9 cellular contexts compared by ENCODE assay signal in genomic region chr16:89446136-89446974, GRCh38. TPM values are rescaled to one million over a fixed set of nuclear protein-coding genes. Genes with fewer than 3 reads are reported as not detected.
DNase-seq lines count a peak whose midpoint lies in the region; ATAC-seq and TF ChIP-seq lines count a peak whose summit lies in the region.
"Had no signal": no experiment of that assay in that cellular context is flagged by ENCODE, and none has a peak within 500 bp of the region (broad histone marks: within the 10 kb centered on the region; RNA-seq: fewer than 3 reads in every experiment).

No MANE protein-coding gene starts in this region.

- no peak overlapping the region for H2AK5ac ChIP-seq in H9 (ENCODE audit: insufficient read length, low read length)

- peak; percentile 33 for ATAC-seq in naive thymus-derived CD4-positive, alpha-beta T cell
- no peak for ATAC-seq in GM21360 (IDR thresholded peaks at IDR 0.05; ENCODE audit: unreplicated experiment)

- no peak overlapping the region for H2AFZ ChIP-seq in H9 (ENCODE audit: low read length)

- no peaks in the 10 kb centered on the region for H3K9me3 Mint-ChIP-seq in H9
- H3K9me3 Mint-ChIP-seq in activated naive CD4-positive, alpha-beta T cell treated with anti-CD3 and anti-CD28 coated beads for 36 hours: no peaks in the 10 kb centered on the region
- H3K9me3 Mint-ChIP-seq in naive thymus-derived CD4-positive, alpha-beta T cell: peaks cover 0 to 2% (median 0%) of the 10 kb centered on the region in 11 donors

- H3T11ph ChIP-seq in H9 (ENCODE audit: low read length): no peak overlapping the region

- H3K4me1 ChIP-seq in BLaER1 (peaks cover 99% of the 10 kb centered on the region), H9 (ENCODE audit: insufficient read depth, low read length) (peaks cover 8% of the 10 kb centered on the region; the same call in 1 of the 2 replicates)
- H3K4me1 ChIP-seq in naive thymus-derived CD4-positive, alpha-beta T cell (ENCODE audit: control insufficient read depth in 2 of 2, insufficient read depth in 2 of 2, low read length in 2 of 2): peaks cover 87 to 88% of the 10 kb centered on the region in 2 donors

- no peak overlapping the region for H4K8ac ChIP-seq in H9 (replicated peaks; ENCODE audit: insufficient read length, low read depth, low read length)

- peaks cover 10% of the 10 kb centered on the region for H3K79me1 ChIP-seq in H9 (ENCODE audit: insufficient read depth, low read depth, low read length, poor library complexity, severe bottlenecking)

- no peaks in the 10 kb centered on the region for H3K23me2 ChIP-seq in H9 (ENCODE audit: insufficient read length, low read depth, low read length, poor library complexity, severe bottlenecking)

- peaks cover 100% of the 10 kb centered on the region for H4K20me1 ChIP-seq in BLaER1
- peaks cover 6% of the 10 kb centered on the region for H4K20me1 ChIP-seq in H9 (ENCODE audit: control insufficient read depth, insufficient read depth, insufficient read length)

- H3K27ac ChIP-seq in BLaER1 (no peak overlapping the region; the same call in 1 of the 2 replicates), H9 (ENCODE audit: insufficient read length, low read depth, low read length) (no peak overlapping the region)
- no peak overlapping the region for H3K27ac ChIP-seq in naive thymus-derived CD4-positive, alpha-beta T cell (ENCODE audit: low read depth, low read length)

- H3K9me3 ChIP-seq in BLaER1 (no peaks in the 10 kb centered on the region), H9 (ENCODE audit: control insufficient read depth, low read depth, low read length) (no peaks in the 10 kb centered on the region)
- H3K9me3 ChIP-seq in naive thymus-derived CD4-positive, alpha-beta T cell (ENCODE audit: control insufficient read depth in 2 of 3, low read length in 3 of 3): no peaks in the 10 kb centered on the region

- no peak overlapping the region for H2BK5ac ChIP-seq in H9 (ENCODE audit: insufficient read length, low read length)

- WGBS in H9 (ENCODE audit: extremely low coverage, insufficient read length, low lambda C conversion rate): no CpG with 5 or more reads among the region's 15 CpGs

- H3K23ac ChIP-seq in H9 (ENCODE audit: insufficient read length, low read depth, low read length): no peak overlapping the region

- POLR2A ChIA-PET in naive thymus-derived CD4-positive, alpha-beta T cell (lab: Charles Lee): interaction anchor here (0.7 to 1.1 kb wide), 4 partner anchors 18 to 82 kb away, joined by 3 to 4 read pairs (median 4); no protein-coding TSS in a partner anchor

- H3K27me3 Mint-ChIP-seq in H9 (ENCODE audit: low read depth): no peaks in the 10 kb centered on the region; the same call in 1 of the 2 replicates
- H3K27me3 Mint-ChIP-seq in activated naive CD4-positive, alpha-beta T cell treated with anti-CD3 and anti-CD28 coated beads for 36 hours (ENCODE audit: low read depth): no peaks in the 10 kb centered on the region
- no peaks in the 10 kb centered on the region for H3K27me3 Mint-ChIP-seq in naive thymus-derived CD4-positive, alpha-beta T cell

- H2BK15ac ChIP-seq in H9 (ENCODE audit: low read depth, low read length): no peak overlapping the region

- H2BK120ac ChIP-seq in H9 (ENCODE audit: low read depth, low read length, poor library complexity, severe bottlenecking): no peak overlapping the region

- H3K4me2 ChIP-seq in BLaER1 (peak overlapping the region; percentile 80), H9 (ENCODE audit: insufficient read depth, insufficient read length, low read length) (no peak overlapping the region)

- DNase-seq in H9 (no peak), medulla oblongata (ENCODE audit: extremely low spot score) (no peak), NCI-H187 (lab: John Stamatoyannopoulos, UW) (no peak), amniotic stem cell (lab: John Stamatoyannopoulos, UW) (no peak)
- DNase-seq in activated naive CD4-positive, alpha-beta T cell treated with anti-CD3 and anti-CD28 coated beads for 36 hours: peak; percentile 38
- DNase-seq in naive thymus-derived CD4-positive, alpha-beta T cell: no peak
- DNase-seq: NCI-H526 had no signal

- no peak overlapping the region for H3K4me3 ChIP-seq in BLaER1
- H3K4me3 ChIP-seq in naive thymus-derived CD4-positive, alpha-beta T cell (ENCODE audit: low read length): peak overlapping the region; percentile 6

- no peak overlapping the region for H3K18ac ChIP-seq in H9 (ENCODE audit: insufficient read length, low read depth, low read length)

- H3K79me2 ChIP-seq in H9 (ENCODE audit: insufficient read depth, low read length): peaks cover 79% of the 10 kb centered on the region

- peaks cover 64 to 71% of the 10 kb centered on the region in 2 experiments for H3K4me1 Mint-ChIP-seq in H9
- H3K4me1 Mint-ChIP-seq in activated naive CD4-positive, alpha-beta T cell treated with anti-CD3 and anti-CD28 coated beads for 36 hours (ENCODE audit: low read depth): peaks cover 93% of the 10 kb centered on the region
- H3K4me1 Mint-ChIP-seq in naive thymus-derived CD4-positive, alpha-beta T cell: peaks cover 0 to 97% (median 79%) of the 10 kb centered on the region in 7 donors

- H2BK20ac ChIP-seq in H9 (ENCODE audit: low read depth, low read length, poor library complexity, severe bottlenecking): no peak overlapping the region

- peaks cover 1 to 7% (median 4%) of the 10 kb centered on the region in 3 experiments; a peak in 3 of 7 replicates for H3K36me3 Mint-ChIP-seq in H9 (ENCODE audit: insufficient read depth in 1 of 3, low read depth in 3 of 3)
- H3K36me3 Mint-ChIP-seq in activated naive CD4-positive, alpha-beta T cell treated with anti-CD3 and anti-CD28 coated beads for 36 hours (ENCODE audit: low read depth): peaks cover 2% of the 10 kb centered on the region
- no peaks in the 10 kb centered on the region for H3K36me3 Mint-ChIP-seq in naive thymus-derived CD4-positive, alpha-beta T cell

- H3K9ac ChIP-seq in BLaER1 (peak overlapping the region; percentile 11; the same call in 1 of the 2 replicates), H9 (ENCODE audit: extremely low read depth, insufficient read length, low read length) (no peak overlapping the region)

- H3K27me3 ChIP-seq in BLaER1: no peaks in the 10 kb centered on the region
- H3K27me3 ChIP-seq in H9 (ENCODE audit: insufficient read depth, low read length): no peaks in the 10 kb centered on the region
- no peaks in the 10 kb centered on the region for H3K27me3 ChIP-seq in naive thymus-derived CD4-positive, alpha-beta T cell (ENCODE audit: control insufficient read depth in 2 of 2, insufficient read depth in 2 of 2, low read length in 2 of 2)

- 0 out of 2 replicates have a peak, but pooled peaks cover 3% of the 10 kb centered on the region for H3K36me3 ChIP-seq in BLaER1
- no peaks in the 10 kb centered on the region for H3K36me3 ChIP-seq in naive thymus-derived CD4-positive, alpha-beta T cell (ENCODE audit: control insufficient read depth in 2 of 3, insufficient read depth in 3 of 3, low read length in 3 of 3)

- H3K4ac ChIP-seq in H9 (ENCODE audit: low read depth, low read length): no peak overlapping the region

- intact Hi-C loops in activated naive CD4-positive, alpha-beta T cell treated with anti-CD3 and anti-CD28 coated beads for 36 hours (cut with micrococcal nuclease): no loop called here
- intact Hi-C loops in naive thymus-derived CD4-positive, alpha-beta T cell (cut with micrococcal nuclease): no loop called here

- no peak overlapping the region for H4K91ac ChIP-seq in H9 (ENCODE audit: insufficient read length, low read depth, low read length)

- no peak overlapping the region for H3K4me3 Mint-ChIP-seq in H9
- peak overlapping the region; percentile 7 for H3K4me3 Mint-ChIP-seq in activated naive CD4-positive, alpha-beta T cell treated with anti-CD3 and anti-CD28 coated beads for 36 hours
- peak overlapping the region; percentile 60 to 84 (median 75) for H3K4me3 Mint-ChIP-seq in naive thymus-derived CD4-positive, alpha-beta T cell

- H3K27ac Mint-ChIP-seq in H9: peak overlapping the region; percentile 66 to 93 (median 73)
- H3K27ac Mint-ChIP-seq in activated naive CD4-positive, alpha-beta T cell treated with anti-CD3 and anti-CD28 coated beads for 36 hours: peak overlapping the region; percentile 71
- peak overlapping the region; percentile 62 to 97 (median 82) for H3K27ac Mint-ChIP-seq in naive thymus-derived CD4-positive, alpha-beta T cell

- no peak overlapping the region for H3K56ac ChIP-seq in H9 (ENCODE audit: insufficient read length, low read depth, low read length)

- no peak overlapping the region for H2BK12ac ChIP-seq in H9 (ENCODE audit: insufficient read length, low read depth, low read length)

- TF ChIP-seq CTCF in H9 (conservative IDR thresholded peaks at IDR 0.05): no peak

- H4K5ac ChIP-seq in H9 (ENCODE audit: insufficient read length, low read depth, low read length): no peak overlapping the region

- no peak overlapping the region for H3K14ac ChIP-seq in H9 (ENCODE audit: insufficient read depth, low read length)

- CTCF ChIA-PET in activated naive CD4-positive, alpha-beta T cell treated with anti-CD3 and anti-CD28 coated beads for 36 hours (lab: Charles Lee): interaction anchor here (0.6 to 1.7 kb wide), 4 partner anchors 10 to 57 kb away, joined by 3 to 4 read pairs (median 3); no protein-coding TSS in a partner anchor
- CTCF ChIA-PET in naive thymus-derived CD4-positive, alpha-beta T cell (lab: Charles Lee): interaction anchor here (0.5 to 0.8 kb wide), 5 partner anchors 12 to 111 kb away, joined by 3 to 8 read pairs (median 4); no protein-coding TSS in a partner anchor

RNA-seq across cellular contexts. Expression of gene ANKRD11, which starts 44.0 kb away (rescaled TPM):
- total RNA-seq in H9 (2021): 178 and 181 TPM in 2 replicates
- total RNA-seq in activated naive CD4-positive, alpha-beta T cell treated with anti-CD3 and anti-CD28 coated beads for 36 hours: 100 to 1,000 TPM; 174 to 177 TPM
- total RNA-seq in naive thymus-derived CD4-positive, alpha-beta T cell: 100 to 1,000 TPM; 178 to 254 (median 240) TPM
- polyA plus RNA-seq in naive thymus-derived CD4-positive, alpha-beta T cell: 10 to 100 TPM in 1 of 2 donors, 1 to 10 TPM in 1; 8.7 to 28.4 TPM

Comparison
In these comparisons a context has a peak if more than half of its experiments do, and no peak if none do; other contexts are left out.
1. H3K4me3 Mint-ChIP-seq: peak in activated naive CD4-positive, alpha-beta T cell treated with anti-CD3 and anti-CD28 coated beads for 36 hours (single experiment) and naive thymus-derived CD4-positive, alpha-beta T cell (10 of 10); none in H9 (0 of 2).
2. Peak in every context shown above with its lines, with median percentiles within 50 percentile points of each other: H3K27ac Mint-ChIP-seq.